ENCODE assay signal across 23 cellular contexts in the genomic region with DNA sequence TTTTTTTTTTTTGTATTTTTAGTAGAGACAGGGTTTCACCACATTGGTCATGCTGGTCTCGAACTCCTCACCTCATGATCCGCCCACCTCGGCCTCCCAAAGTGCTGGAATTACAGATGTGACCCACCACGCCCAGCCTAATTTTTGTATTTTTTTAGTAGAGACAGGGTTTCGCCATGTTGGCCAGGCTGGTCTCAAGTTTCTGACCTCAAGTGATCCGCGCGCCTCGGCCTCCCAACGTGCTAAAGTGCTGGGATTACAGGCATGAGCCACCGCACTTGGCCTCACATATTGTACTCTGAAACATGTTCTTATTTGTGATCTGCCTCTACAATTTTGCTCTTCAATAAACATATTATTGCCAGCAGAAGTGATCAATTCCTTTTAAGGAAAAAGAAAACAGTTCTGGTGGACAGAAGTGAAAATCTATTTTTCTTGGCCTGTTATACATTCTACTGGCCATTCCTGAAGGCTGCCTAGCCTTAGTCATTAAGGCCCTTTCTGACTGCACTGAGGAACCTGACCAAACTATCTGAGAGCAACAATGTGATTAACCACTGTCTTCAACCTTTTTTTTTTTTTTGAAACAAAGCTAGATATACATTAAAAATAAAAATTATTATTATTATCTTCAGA. TPM values are rescaled to one million over a fixed set of nuclear protein-coding genes. Genes with fewer than 3 reads are reported as not detected.
A peak's percentile ranks its signal among the peaks of the same experiment; 100 is the strongest.
DNase-seq lines count a peak whose midpoint lies in the region; ATAC-seq, FAIRE-seq and TF ChIP-seq lines count a peak whose summit lies in the region.
"Had no signal": no experiment of that assay in that cellular context is flagged by ENCODE, and none has a peak within 500 bp of the region (broad histone marks: within the 10 kb centered on the region; RNA-seq: fewer than 3 reads in every experiment).

No MANE protein-coding gene starts in this region.

- no peaks in the 10 kb centered on the region for H3K27me3 Mint-ChIP-seq in MCF 10A (ENCODE audit: insufficient read depth, unreplicated experiment)
- H3K27me3 Mint-ChIP-seq: activated CD4-positive, alpha-beta memory T cell treated with anti-CD3 and anti-CD28 coated beads, Interleukin-2, amount 10 ng/mL, durations not matched to agents 7 days and 5 days; activated naive CD8-positive, alpha-beta T cell treated with anti-CD3 and anti-CD28 coated beads, Interleukin-2, amount 50 U/mL, for 24 hours; stimulated activated naive CD8-positive, alpha-beta T cell treated with anti-CD3 and anti-CD28 coated beads, Interleukin-15, amount 100 ng/mL, for 72 hours had no signal

- DNase-seq in GM04503 (ENCODE audit: low read depth) (peak; percentile 8), astrocyte of the spinal cord (ENCODE audit: low read depth, low spot score) (peak; percentile 88), iris pigment epithelial cell (ENCODE audit: low read depth) (peak; percentile 87), suprapubic skin (ENCODE audit: low spot score in 2 of 2) (peak; percentile 9 to 55), MCF 10A (ENCODE audit: unreplicated experiment) (no peak), small intestine (no peak)
- DNase-seq: activated CD4-positive, alpha-beta memory T cell treated with anti-CD3 and anti-CD28 coated beads, Interleukin-2, amount 10 ng/mL, durations not matched to agents 7 days and 5 days; activated naive CD8-positive, alpha-beta T cell treated with anti-CD3 and anti-CD28 coated beads, Interleukin-2, amount 50 U/mL, for 24 hours; activated T-cell treated with anti-CD3 and anti-CD28 coated beads, Interleukin-2, amount 50 U/mL, for 72 hours; GF-D8; NCI-H1417 treated with DMSO at 0.1 percent for 48 hours; NCI-H748 treated with DMSO at 0.1 percent for 48 hours; occipital lobe; SHP77 treated with DMSO at 0.1 percent for 48 hours; stimulated activated naive CD8-positive, alpha-beta T cell treated with anti-CD3 and anti-CD28 coated beads, Interleukin-15, amount 100 ng/mL, for 72 hours; T-helper 1 cell had no signal

- TF ChIP-seq EP300 in suprapubic skin (IDR thresholded peaks at IDR 0.05): no peak

- H3K4me1 ChIP-seq in suprapubic skin (no peaks in the 10 kb centered on the region), small intestine (ENCODE audit: control insufficient read depth in 2 of 2, insufficient read depth in 1 of 2, low read depth in 1 of 2, low read length in 1 of 2) (no peaks in the 10 kb centered on the region)
- H3K4me1 ChIP-seq: BLaER1, right lobe of liver had no signal

- H3K9me3 Mint-ChIP-seq in MCF 10A (ENCODE audit: unreplicated experiment): no peaks in the 10 kb centered on the region
- H3K9me3 Mint-ChIP-seq: activated CD4-positive, alpha-beta memory T cell treated with anti-CD3 and anti-CD28 coated beads, Interleukin-2, amount 10 ng/mL, durations not matched to agents 7 days and 5 days; activated naive CD8-positive, alpha-beta T cell treated with anti-CD3 and anti-CD28 coated beads, Interleukin-2, amount 50 U/mL, for 24 hours; activated T-cell treated with anti-CD3 and anti-CD28 coated beads, Interleukin-2, amount 50 U/mL, for 72 hours; stimulated activated naive CD8-positive, alpha-beta T cell treated with anti-CD3 and anti-CD28 coated beads, Interleukin-15, amount 100 ng/mL, for 72 hours had no signal

- H3K36me3 Mint-ChIP-seq in MCF 10A (ENCODE audit: insufficient read depth, unreplicated experiment): peaks cover 88% of the 10 kb centered on the region

- no peak overlapping the region for H3K27ac ChIP-seq in suprapubic skin
- H3K27ac ChIP-seq in small intestine (ENCODE audit: low read depth in 1 of 2, low read length in 1 of 2): no peak overlapping the region
- H3K27ac ChIP-seq: BLaER1, right lobe of liver, VCaP had no signal

- FAIRE-seq in small intestine (lab: Jason Lieb, UNC): no peak
- FAIRE-seq: GM12892, HTR-8/SVneo had no signal

- TF ChIP-seq CTCF in astrocyte of the spinal cord (IDR thresholded peaks at IDR 0.05; ENCODE audit: low read depth, low read length) (no peak), suprapubic skin (IDR thresholded peaks at IDR 0.05) (no peak), MCF 10A (IDR thresholded peaks at IDR 0.05; ENCODE audit: unreplicated experiment) (no peak)

- POLR2A ChIA-PET in MCF 10A (lab: Yijun Ruan, JAX): interaction anchor here (0.7 to 0.8 kb wide), 2 partner anchors 20 to 55 kb away, joined by 3 read pairs; no protein-coding TSS in a partner anchor

- BruUV-seq in MCF 10A (replicated peaks; lab: Mats Ljungman, UMichigan): no TSS peak

- no peak for TF ChIP-seq POLR2A in suprapubic skin (IDR thresholded peaks at IDR 0.05)

- H3K4me3 ChIP-seq in astrocyte of the spinal cord (ENCODE audit: low read depth, low read length): no peak overlapping the region
- H3K4me3 ChIP-seq in suprapubic skin: no peak overlapping the region
- no peak overlapping the region for H3K4me3 ChIP-seq in small intestine (ENCODE audit: low read depth in 1 of 2, low read length in 2 of 2)
- H3K4me3 ChIP-seq: BLaER1, right lobe of liver had no signal

- H3K4me1 Mint-ChIP-seq in MCF 10A (ENCODE audit: insufficient read depth, unreplicated experiment): no peaks in the 10 kb centered on the region
- H3K4me1 Mint-ChIP-seq: activated CD4-positive, alpha-beta memory T cell treated with anti-CD3 and anti-CD28 coated beads, Interleukin-2, amount 10 ng/mL, durations not matched to agents 7 days and 5 days; activated naive CD8-positive, alpha-beta T cell treated with anti-CD3 and anti-CD28 coated beads, Interleukin-2, amount 50 U/mL, for 24 hours; stimulated activated naive CD8-positive, alpha-beta T cell treated with anti-CD3 and anti-CD28 coated beads, Interleukin-15, amount 100 ng/mL, for 72 hours had no signal

- intact Hi-C loops in MCF 10A (cut with micrococcal nuclease): no loop called here

- CTCF ChIA-PET in MCF 10A (lab: Yijun Ruan, JAX): no interaction called here

- H3K27me3 ChIP-seq in suprapubic skin (no peaks in the 10 kb centered on the region), small intestine (ENCODE audit: control insufficient read depth in 2 of 2, insufficient read depth in 2 of 2, low read length in 2 of 2) (no peaks in the 10 kb centered on the region)
- H3K27me3 ChIP-seq: BLaER1, right lobe of liver had no signal

- no peak overlapping the region for H3K27ac Mint-ChIP-seq in MCF 10A (ENCODE audit: low read depth, unreplicated experiment)
- H3K27ac Mint-ChIP-seq: activated CD4-positive, alpha-beta memory T cell treated with anti-CD3 and anti-CD28 coated beads, Interleukin-2, amount 10 ng/mL, durations not matched to agents 7 days and 5 days; activated naive CD8-positive, alpha-beta T cell treated with anti-CD3 and anti-CD28 coated beads, Interleukin-2, amount 50 U/mL, for 24 hours; activated T-cell treated with anti-CD3 and anti-CD28 coated beads, Interleukin-2, amount 50 U/mL, for 72 hours had no signal

- ATAC-seq in HG02610 (IDR thresholded peaks at IDR 0.05; ENCODE audit: unreplicated experiment) (no peak), GM18861 (IDR thresholded peaks at IDR 0.05; ENCODE audit: unreplicated experiment) (no peak)
- ATAC-seq: activated naive CD8-positive, alpha-beta T cell treated with anti-CD3 and anti-CD28 coated beads, Interleukin-2, amount 50 U/mL, for 24 hours; activated T-cell treated with anti-CD3 and anti-CD28 coated beads, Interleukin-2, amount 50 U/mL, for 72 hours; right lobe of liver; stimulated activated naive CD8-positive, alpha-beta T cell treated with anti-CD3 and anti-CD28 coated beads, Interleukin-15, amount 100 ng/mL, for 72 hours had no signal

- H3K36me3 ChIP-seq in suprapubic skin (peaks cover 99% of the 10 kb centered on the region), small intestine (ENCODE audit: control insufficient read depth in 2 of 2, insufficient read depth in 2 of 2, low read length in 2 of 2) (peaks cover 15 to 18% of the 10 kb centered on the region in 2 donors)

- in situ Hi-C loops in astrocyte of the spinal cord (cut with HindIII; ENCODE audit: low sequenced_read_pairs): no loop called here

- H3K9me3 ChIP-seq in suprapubic skin: no peaks in the 10 kb centered on the region
- no peaks in the 10 kb centered on the region for H3K9me3 ChIP-seq in small intestine (ENCODE audit: control insufficient read depth, low read depth)
- H3K9me3 ChIP-seq: BLaER1, right lobe of liver had no signal

- no peak overlapping the region for H3K4me3 Mint-ChIP-seq in MCF 10A (ENCODE audit: unreplicated experiment)
- H3K4me3 Mint-ChIP-seq: activated CD4-positive, alpha-beta memory T cell treated with anti-CD3 and anti-CD28 coated beads, Interleukin-2, amount 10 ng/mL, durations not matched to agents 7 days and 5 days; activated naive CD8-positive, alpha-beta T cell treated with anti-CD3 and anti-CD28 coated beads, Interleukin-2, amount 50 U/mL, for 24 hours; activated T-cell treated with anti-CD3 and anti-CD28 coated beads, Interleukin-2, amount 50 U/mL, for 72 hours; stimulated activated naive CD8-positive, alpha-beta T cell treated with anti-CD3 and anti-CD28 coated beads, Interleukin-15, amount 100 ng/mL, for 72 hours had no signal

- WGBS in suprapubic skin: over 99% methylated on average over 11 of the region's 11 CpGs
- 96 to 98% (median 97%) methylated on average over 11 of the region's 11 CpGs for WGBS in small intestine, 3 donors

RNA-seq across cellular contexts. Expression of a gene that starts 36.1 kb away (rescaled TPM):
- total RNA-seq in suprapubic skin: 10 to 100 TPM; 51.7 to 89.1 (median 70.9) TPM
- 72.5 and 85.9 TPM in 2 replicates for total RNA-seq in MCF 10A (2022)
- 100 to 1,000 TPM in 1 of 3 donors, 10 to 100 TPM in 2; 66.5 to 101 (median 69.8) TPM for polyA plus RNA-seq in small intestine

RNA-seq across cellular contexts. Expression of a gene that starts 54.4 kb away (rescaled TPM):
- total RNA-seq in suprapubic skin: 10 to 100 TPM; 31.6 to 52.5 (median 43.7) TPM
- 31.5 and 38.9 TPM in 2 replicates for total RNA-seq in MCF 10A (2022)
- 10 to 100 TPM; 48.0 to 74.0 (median 61.1) TPM for polyA plus RNA-seq in small intestine

Comparison
In these comparisons a context has a peak if more than half of its experiments do, and no peak if none do; other contexts are left out.
1. DNase-seq: peak in GM04503 (single experiment), astrocyte of the spinal cord (single experiment), iris pigment epithelial cell (single experiment) and suprapubic skin (2 of 2); none in MCF 10A (single experiment) and small intestine (single experiment).